28 cellular contexts compared by ENCODE assay signal in the genomic region with DNA sequence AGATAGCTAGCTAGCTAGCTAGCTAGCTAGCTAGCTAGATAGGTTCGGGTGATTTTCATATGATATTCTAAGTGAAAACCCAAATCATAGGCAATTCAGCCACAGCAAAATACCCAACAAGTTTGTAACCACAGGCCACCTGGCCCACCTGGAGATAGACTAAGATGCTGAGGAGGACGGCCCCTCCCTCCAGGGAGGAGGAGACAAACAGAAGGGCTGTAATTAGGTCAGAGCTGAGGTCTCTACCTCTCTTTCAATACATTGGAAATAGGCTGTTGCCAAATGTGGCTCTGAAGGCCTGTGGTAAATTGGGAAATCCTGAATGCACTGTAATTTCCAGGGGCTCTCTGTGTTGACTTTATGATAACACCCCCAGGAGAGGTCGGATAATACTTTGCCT.
"Had no signal": no experiment of that assay in that cellular context is flagged by ENCODE, and none has a peak within 500 bp of the region (broad histone marks: within the 10 kb centered on the region; RNA-seq: fewer than 3 reads in every experiment).

No MANE protein-coding gene starts in this region.

- H3K36me3 ChIP-seq: colonic mucosa, esophagus muscularis mucosa, heart right ventricle, left lung, neural progenitor cell, suprapubic skin had no signal

- H3K4me2 ChIP-seq: neural progenitor cell, smooth muscle cell had no signal

- H3K27me3 ChIP-seq: colonic mucosa, esophagus muscularis mucosa, heart right ventricle, left lung, neural progenitor cell, suprapubic skin had no signal

- H3K36me3 Mint-ChIP-seq: neural progenitor cell had no signal

- H3K27ac ChIP-seq: colonic mucosa, esophagus muscularis mucosa, heart right ventricle, left lung, neural progenitor cell, parathyroid adenoma, suprapubic skin had no signal

- H2AFZ ChIP-seq: neural progenitor cell, parathyroid adenoma had no signal

- H3K9me3 ChIP-seq: colonic mucosa, esophagus muscularis mucosa, heart right ventricle, left lung, suprapubic skin had no signal

- FAIRE-seq: endothelial cell of umbilical vein, islet of Langerhans had no signal

- H3K27ac Mint-ChIP-seq: dendritic cell treated with granulocyte-macrophage colony-stimulating factor and Interleukin-4, amounts not matched to agents 40 ng/mL and 50 ng/mL, for 4 days; nephron; neural progenitor cell; progenitor cell of endocrine pancreas; stimulated activated naive CD8-positive, alpha-beta T cell treated with anti-CD3 and anti-CD28 coated beads, Interleukin-15, amount 100 ng/mL, for 72 hours had no signal

- ATAC-seq: heart right ventricle; left cardiac atrium; left lung; naive thymus-derived CD4-positive, alpha-beta T cell; sciatic nerve; stimulated activated naive CD8-positive, alpha-beta T cell treated with anti-CD3 and anti-CD28 coated beads, Interleukin-15, amount 100 ng/mL, for 72 hours had no signal

- H3K4me1 Mint-ChIP-seq: neural progenitor cell had no signal

- DNase-seq: colonic mucosa; effector CD8-positive, alpha-beta T cell; foreskin melanocyte; glutamatergic neuron; heart right ventricle; hippocampal formation; left cardiac atrium; left lung; mesenchymal stem cell; midbrain; naive thymus-derived CD4-positive, alpha-beta T cell; stimulated activated CD4-positive, alpha-beta T cell treated with anti-CD3 and anti-CD28 coated beads, Interleukin-12 subunit alpha, Interleukin-12 subunit beta, amount 100 ng/mL, for 4 hours; stimulated activated CD4-positive, alpha-beta T cell treated with anti-CD3 and anti-CD28 coated beads, Interleukin-1b, Interleukin-23, amount 100 ng/mL, for 48 hours; stimulated activated CD4-positive, alpha-beta T cell treated with anti-CD3 and anti-CD28 coated beads, Interleukin-4, amount 100 ng/mL, for 1 hour; stimulated activated CD8-positive, alpha-beta memory T cell treated with anti-CD3 and anti-CD28 coated beads, Interleukin-4, amount 100 ng/mL, for 48 hours; stimulated activated naive CD4-positive, alpha-beta T cell; stimulated activated naive CD8-positive, alpha-beta T cell treated with anti-CD3 and anti-CD28 coated beads, Interleukin-15, amount 100 ng/mL, for 72 hours had no signal

- H3K27me3 Mint-ChIP-seq: naive thymus-derived CD4-positive, alpha-beta T cell; progenitor cell of endocrine pancreas; stimulated activated naive CD8-positive, alpha-beta T cell treated with anti-CD3 and anti-CD28 coated beads, Interleukin-15, amount 100 ng/mL, for 72 hours had no signal

- H3K4me1 ChIP-seq: colonic mucosa, esophagus muscularis mucosa, heart right ventricle, left lung, neural progenitor cell, parathyroid adenoma, suprapubic skin had no signal

- H3K9me3 Mint-ChIP-seq: dendritic cell treated with granulocyte-macrophage colony-stimulating factor and Interleukin-4, amounts not matched to agents 40 ng/mL and 50 ng/mL, for 4 days; nephron had no signal

- H3K4me3 Mint-ChIP-seq: dendritic cell treated with granulocyte-macrophage colony-stimulating factor and Interleukin-4, amounts not matched to agents 40 ng/mL and 50 ng/mL, for 4 days; naive thymus-derived CD4-positive, alpha-beta T cell; nephron; neural progenitor cell; stimulated activated naive CD8-positive, alpha-beta T cell treated with anti-CD3 and anti-CD28 coated beads, Interleukin-15, amount 100 ng/mL, for 72 hours had no signal

- H3K4me3 ChIP-seq: colonic mucosa, esophagus muscularis mucosa, heart right ventricle, left lung, neural progenitor cell, smooth muscle cell, suprapubic skin had no signal

- H3K79me2 ChIP-seq: parathyroid adenoma had no signal

- H3K9ac ChIP-seq: neural progenitor cell, parathyroid adenoma had no signal
